ENCODE assay signal across 21 cellular contexts in genomic region chr5:123204224-123204623, GRCh38.
DNase-seq lines count a peak whose midpoint lies in the region; ATAC-seq and TF ChIP-seq lines count a peak whose summit lies in the region.
"Had no signal": no experiment of that assay in that cellular context is flagged by ENCODE, and none has a peak within 500 bp of the region (broad histone marks: within the 10 kb centered on the region; RNA-seq: fewer than 3 reads in every experiment).

No MANE protein-coding gene starts in this region.

- peaks cover under 1% of the 10 kb centered on the region; the same call in 1 of the 2 replicates for H3K9me1 ChIP-seq in IMR-90 (ENCODE audit: insufficient read depth, low read length)

- no peak overlapping the region for H2BK20ac ChIP-seq in IMR-90 (ENCODE audit: low read depth, low read length)

- no peak overlapping the region for H3K23ac ChIP-seq in IMR-90 (ENCODE audit: low read depth, low read length)
- H3K23ac ChIP-seq in trophoblast cell (ENCODE audit: low read length), result no peak overlapping the region

- H3K79me2 ChIP-seq in fibroblast of lung (ENCODE audit: control insufficient read depth, insufficient read depth, low read length) (no peaks in the 10 kb centered on the region), trophoblast cell (ENCODE audit: control insufficient read depth, insufficient read depth, low read length, poor library complexity) (no peaks in the 10 kb centered on the region)

- H4K5ac ChIP-seq in IMR-90 (ENCODE audit: low read depth, low read length), result 0 out of 2 replicates have a peak overlapping the region, but pooled peaks have one; percentile 60

- H3K4me1 Mint-ChIP-seq in nephron, result peaks cover 53% of the 10 kb centered on the region
- H3K4me1 Mint-ChIP-seq in activated T-cell treated with anti-CD3 and anti-CD28 coated beads, Interleukin-2, amount 50 U/mL, for 72 hours (ENCODE audit: low read depth), result no peaks in the 10 kb centered on the region

- no CpG with 5 or more reads among the region's 2 CpGs for WGBS in IMR-90 (ENCODE audit: extremely low coverage in 2 of 2, insufficient read length in 1 of 2), 2 experiments
- WGBS in trophoblast cell (ENCODE audit: extremely low coverage, insufficient coverage, insufficient read length), result no CpG with 5 or more reads among the region's 2 CpGs

- H3K9me3 Mint-ChIP-seq in nephron, result peaks cover 2% of the 10 kb centered on the region
- peaks cover 0 to 3% of the 10 kb centered on the region in 2 donors for H3K9me3 Mint-ChIP-seq in activated T-cell treated with anti-CD3 and anti-CD28 coated beads, Interleukin-2, amount 50 U/mL, for 72 hours
- H3K9me3 Mint-ChIP-seq: HFFc6 had no signal

- H3K4ac ChIP-seq in IMR-90 (ENCODE audit: low read depth, low read length) (no peak overlapping the region), trophoblast cell (ENCODE audit: low read depth, low read length) (no peak overlapping the region)

- no peak overlapping the region for H2BK12ac ChIP-seq in trophoblast cell (ENCODE audit: low read length)

- H4K20me1 ChIP-seq in IMR-90 (ENCODE audit: insufficient read depth, low read length) (no peaks in the 10 kb centered on the region), fibroblast of lung (ENCODE audit: control insufficient read depth, extremely low read depth, insufficient read depth, low read length) (no peaks in the 10 kb centered on the region)

- peak overlapping the region; percentile 19 to 77 (median 49) for H3K27ac Mint-ChIP-seq in nephron
- H3K27ac Mint-ChIP-seq in activated T-cell treated with anti-CD3 and anti-CD28 coated beads, Interleukin-2, amount 50 U/mL, for 72 hours, result no peak overlapping the region
- H3K27ac Mint-ChIP-seq: HFFc6 had no signal

- H3K4me1 ChIP-seq in IMR-90 (ENCODE audit: control insufficient read depth, insufficient read depth, low read length), result peaks cover 20% of the 10 kb centered on the region
- peaks cover 14% of the 10 kb centered on the region for H3K4me1 ChIP-seq in fibroblast of lung (ENCODE audit: control insufficient read depth, extremely low read depth, insufficient read depth, low read length)
- H3K4me1 ChIP-seq in trophoblast cell (ENCODE audit: control insufficient read depth in 1 of 2, insufficient read depth in 2 of 2, low read length in 2 of 2), result peaks cover 0 to 4% of the 10 kb centered on the region in 2 experiments
- H3K4me1 ChIP-seq in uterus, result no peaks in the 10 kb centered on the region

- H2AK5ac ChIP-seq in IMR-90 (ENCODE audit: low read depth, low read length), result no peak overlapping the region
- no peak overlapping the region for H2AK5ac ChIP-seq in trophoblast cell (ENCODE audit: low read length)

- in situ Hi-C loops in IMR-90 (cut with MboI; ENCODE audit: low sequenced_read_pairs), result no loop called here

- H4K8ac ChIP-seq in IMR-90 (ENCODE audit: low read depth in 2 of 2, low read length in 2 of 2) (no peak overlapping the region), trophoblast cell (ENCODE audit: low read depth, low read length) (no peak overlapping the region)

- H3K36me3 ChIP-seq in IMR-90 (ENCODE audit: control insufficient read depth, insufficient read depth, low read length) (no peaks in the 10 kb centered on the region), fibroblast of lung (ENCODE audit: control insufficient read depth, insufficient read depth, low read length) (no peaks in the 10 kb centered on the region), trophoblast cell (ENCODE audit: control insufficient read depth in 1 of 2, insufficient read depth in 2 of 2, low read length in 2 of 2) (no peaks in the 10 kb centered on the region), uterus (no peaks in the 10 kb centered on the region)

- H3K9ac ChIP-seq in IMR-90 (ENCODE audit: low read depth, low read length) (no peak overlapping the region), fibroblast of lung (ENCODE audit: insufficient read depth, low read length) (no peak overlapping the region), trophoblast cell (ENCODE audit: low read length) (no peak overlapping the region)

- CTCF ChIA-PET in IMR-90 (lab: Yijun Ruan, JAX), result no interaction called here

- no peak overlapping the region for H3K4me3 Mint-ChIP-seq in nephron
- no peak overlapping the region for H3K4me3 Mint-ChIP-seq in activated T-cell treated with anti-CD3 and anti-CD28 coated beads, Interleukin-2, amount 50 U/mL, for 72 hours
- H3K4me3 Mint-ChIP-seq: HFFc6 had no signal

- H2BK15ac ChIP-seq in IMR-90 (ENCODE audit: low read depth, low read length), result no peak overlapping the region

- POLR2A ChIA-PET in IMR-90 (lab: Charles Lee; ENCODE audit: unreplicated experiment), result no interaction called here

- TF ChIP-seq CTCF in IMR-90 (conservative IDR thresholded peaks at IDR 0.05; ENCODE audit: low read depth, low read length), result no peak
- no peak for TF ChIP-seq CTCF in fibroblast of lung (conservative IDR thresholded peaks at IDR 0.05 in 1 of 2, IDR thresholded peaks at IDR 0.05 in 1 of 2; ENCODE audit: low read depth in 1 of 2, low read length in 2 of 2)
- TF ChIP-seq CTCF in nephron (IDR thresholded peaks at IDR 0.05; ENCODE audit: unreplicated experiment in 3 of 3), result no peak
- no peak for TF ChIP-seq CTCF in uterus (IDR thresholded peaks at IDR 0.05)

- no TSS peak for BruUV-seq in IMR-90 (replicated peaks; lab: Mats Ljungman, UMichigan)

- H3K36me3 Mint-ChIP-seq in nephron (ENCODE audit: low read depth), result no peaks in the 10 kb centered on the region
- no peaks in the 10 kb centered on the region for H3K36me3 Mint-ChIP-seq in activated T-cell treated with anti-CD3 and anti-CD28 coated beads, Interleukin-2, amount 50 U/mL, for 72 hours (ENCODE audit: insufficient read depth in 2 of 2)

- H3K9me3 ChIP-seq in IMR-90 (ENCODE audit: control insufficient read depth, insufficient read depth, low read length), result no peaks in the 10 kb centered on the region
- H3K9me3 ChIP-seq in fibroblast of lung (ENCODE audit: control insufficient read depth, insufficient read depth, low read depth, low read length), result no peaks in the 10 kb centered on the region
- H3K9me3 ChIP-seq in trophoblast cell (ENCODE audit: insufficient read depth, low read depth, low read length), result no peaks in the 10 kb centered on the region
- H3K9me3 ChIP-seq in uterus, result no peaks in the 10 kb centered on the region

- DNase-seq in AG08395 (ENCODE audit: low spot score), result peak; percentile 15
- DNase-seq in IMR-90, result peak; percentile 35
- peak; percentile 33 to 65 for DNase-seq in fibroblast of lung (ENCODE audit: low read depth in 2 of 2)
- DNase-seq in trophoblast cell, result no peak
- no peak for DNase-seq in uterus
- no peak for DNase-seq in activated T-cell treated with anti-CD3 and anti-CD28 coated beads, Interleukin-2, amount 50 U/mL, for 72 hours
- DNase-seq: 8988T, COR-L47, DMS153, HFFc6, Karpas-422, MM.1S, NCI-H1105, NCI-H1694 treated with DMSO at 0.1 percent for 48 hours, NCI-H345, NCI-H526 treated with DMSO at 0.1 percent for 48 hours had no signal

- H2BK120ac ChIP-seq in IMR-90 (ENCODE audit: low read depth, low read length), result no peak overlapping the region
- H2BK120ac ChIP-seq in trophoblast cell (ENCODE audit: insufficient read depth, low read length, poor library complexity), result no peak overlapping the region

- no peak overlapping the region for H2AK9ac ChIP-seq in IMR-90 (replicated peaks; ENCODE audit: low read depth, low read length, poor library complexity)

- no peak overlapping the region; the same call in 1 of the 2 replicates for H3K4me2 ChIP-seq in IMR-90 (ENCODE audit: low read depth, low read length)
- peak overlapping the region; percentile 33 for H3K4me2 ChIP-seq in fibroblast of lung (ENCODE audit: extremely low read depth, insufficient read depth, low read length)
- H3K4me2 ChIP-seq in trophoblast cell (ENCODE audit: low read length), result no peak overlapping the region

- no peak for TF ChIP-seq RAD21 in IMR-90 (IDR thresholded peaks at IDR 0.05; ENCODE audit: low read length)

- ATAC-seq in IMR-90 (ENCODE audit: low read depth) (no peak), HG02571 (IDR thresholded peaks at IDR 0.05; ENCODE audit: unreplicated experiment) (no peak)
- no peak for ATAC-seq in activated T-cell treated with anti-CD3 and anti-CD28 coated beads, Interleukin-2, amount 50 U/mL, for 72 hours (replicated peaks in 1 of 2)
- ATAC-seq: GM12878, HepG2 had no signal

- H3K27ac ChIP-seq in IMR-90 (ENCODE audit: insufficient read depth, low read length), result no peak overlapping the region
- no peak overlapping the region for H3K27ac ChIP-seq in fibroblast of lung (ENCODE audit: insufficient read depth, low read length)
- no peak overlapping the region for H3K27ac ChIP-seq in trophoblast cell (ENCODE audit: low read depth, low read length)
- no peak overlapping the region for H3K27ac ChIP-seq in uterus
- H3K27ac ChIP-seq: C4-2B had no signal

- H2BK5ac ChIP-seq in IMR-90 (ENCODE audit: low read depth, low read length, poor library complexity, severe bottlenecking) (no peak overlapping the region), trophoblast cell (ENCODE audit: low read depth, low read length, poor library complexity) (no peak overlapping the region)

- dilution Hi-C loops in IMR-90 (cut with HindIII; ENCODE audit: low sequenced_read_pairs, unreplicated experiment), result no loop called here

- H3K27me3 ChIP-seq in IMR-90 (ENCODE audit: control insufficient read depth, insufficient read depth, low read length) (no peaks in the 10 kb centered on the region), fibroblast of lung (ENCODE audit: control insufficient read depth, insufficient read depth, low read length) (no peaks in the 10 kb centered on the region), trophoblast cell (ENCODE audit: insufficient read depth, low read length) (no peaks in the 10 kb centered on the region), uterus (no peaks in the 10 kb centered on the region)

- H3K18ac ChIP-seq in IMR-90 (ENCODE audit: low read depth, low read length), result peak overlapping the region; percentile 73; the same call in 1 of the 2 replicates
- H3K18ac ChIP-seq in trophoblast cell (ENCODE audit: low read length), result no peak overlapping the region

- no peak overlapping the region for H3K4me3 ChIP-seq in IMR-90 (ENCODE audit: insufficient read depth, low read depth, low read length)
- H3K4me3 ChIP-seq in fibroblast of lung (replicated peaks in 1 of 4; ENCODE audit: control extremely low read depth in 1 of 4, insufficient read depth in 1 of 4, low read depth in 3 of 4, low read length in 4 of 4), result no peak overlapping the region
- H3K4me3 ChIP-seq in trophoblast cell (ENCODE audit: low read depth, low read length), result no peak overlapping the region
- no peak overlapping the region for H3K4me3 ChIP-seq in uterus
- H3K4me3 ChIP-seq: GM12878 had no signal

- H2AFZ ChIP-seq in IMR-90 (replicated peaks; ENCODE audit: low read length, poor library complexity) (no peak overlapping the region), fibroblast of lung (ENCODE audit: low read length) (no peak overlapping the region), trophoblast cell (ENCODE audit: insufficient read depth, low read length, poor library complexity) (no peak overlapping the region)

- H4K91ac ChIP-seq in IMR-90 (ENCODE audit: insufficient read depth, low read depth, low read length) (no peak overlapping the region), trophoblast cell (ENCODE audit: low read depth, low read length) (no peak overlapping the region)

- no peak overlapping the region for H3K56ac ChIP-seq in IMR-90 (ENCODE audit: extremely low read depth, insufficient read depth, low read length)

- TF ChIP-seq POLR2A in IMR-90 (IDR thresholded peaks at IDR 0.05; ENCODE audit: low read depth, low read length) (no peak), uterus (IDR thresholded peaks at IDR 0.05) (no peak)

- no peaks in the 10 kb centered on the region for H3K27me3 Mint-ChIP-seq in nephron (ENCODE audit: low read depth)
- peaks cover 5% of the 10 kb centered on the region for H3K27me3 Mint-ChIP-seq in activated T-cell treated with anti-CD3 and anti-CD28 coated beads, Interleukin-2, amount 50 U/mL, for 72 hours (ENCODE audit: low read depth)

- H3K79me1 ChIP-seq in IMR-90 (ENCODE audit: low read depth in 1 of 2, low read length in 2 of 2) (no peaks in the 10 kb centered on the region), trophoblast cell (ENCODE audit: low read length) (no peaks in the 10 kb centered on the region)

- no peak overlapping the region for H4K12ac ChIP-seq in trophoblast cell (ENCODE audit: low read depth, low read length)

- H3K14ac ChIP-seq in IMR-90 (replicated peaks; ENCODE audit: low read depth, low read length) (no peak overlapping the region), trophoblast cell (ENCODE audit: low read length) (no peak overlapping the region)

- intact Hi-C loops in IMR-90 (cut with micrococcal nuclease) (no loop called here), uterus (cut with DNase I; ENCODE audit: low total_unique reads) (no loop called here)

Comparison
In these comparisons a context has a peak if more than half of its experiments do, and no peak if none do; other contexts are left out.
1. DNase-seq: peak in AG08395 (single experiment), IMR-90 (single experiment) and fibroblast of lung (2 of 2); none in trophoblast cell (0 of 2), uterus (0 of 2) and activated T-cell treated with anti-CD3 and anti-CD28 coated beads, Interleukin-2, amount 50 U/mL, for 72 hours (0 of 2).